In genomic region chr12:46832084-46832704, GRCh38 we compare ENCODE assay signal across 1 cellular context.
A peak's percentile ranks its signal among the peaks of the same experiment; 100 is the strongest.
TF ChIP-seq lines count a peak whose summit lies in the region.

No MANE protein-coding gene starts in this region.

TF ChIP-seq in liver, 16 proteins besides CTCF, POLR2A, EP300 and RAD21 (continued from another document):
- TF ChIP-seq REST (IDR thresholded peaks at IDR 0.05), result no peak
- no peak for TF ChIP-seq TAF1 (conservative IDR thresholded peaks at IDR 0.05)
- TF ChIP-seq SP1 (IDR thresholded peaks at IDR 0.05), result peak; percentile 27
- no peak for TF ChIP-seq MAX (IDR thresholded peaks at IDR 0.05)
- TF ChIP-seq FOXA2 (IDR thresholded peaks at IDR 0.05), result no peak
- peak; percentile 5 to 54 for TF ChIP-seq RXRA (IDR thresholded peaks at IDR 0.05)
- no peak for TF ChIP-seq GABPA (IDR thresholded peaks at IDR 0.05 in 1 of 2, conservative IDR thresholded peaks at IDR 0.05 in 1 of 2)
